ENCODE assay signal across 11 cellular contexts in the genomic region with DNA sequence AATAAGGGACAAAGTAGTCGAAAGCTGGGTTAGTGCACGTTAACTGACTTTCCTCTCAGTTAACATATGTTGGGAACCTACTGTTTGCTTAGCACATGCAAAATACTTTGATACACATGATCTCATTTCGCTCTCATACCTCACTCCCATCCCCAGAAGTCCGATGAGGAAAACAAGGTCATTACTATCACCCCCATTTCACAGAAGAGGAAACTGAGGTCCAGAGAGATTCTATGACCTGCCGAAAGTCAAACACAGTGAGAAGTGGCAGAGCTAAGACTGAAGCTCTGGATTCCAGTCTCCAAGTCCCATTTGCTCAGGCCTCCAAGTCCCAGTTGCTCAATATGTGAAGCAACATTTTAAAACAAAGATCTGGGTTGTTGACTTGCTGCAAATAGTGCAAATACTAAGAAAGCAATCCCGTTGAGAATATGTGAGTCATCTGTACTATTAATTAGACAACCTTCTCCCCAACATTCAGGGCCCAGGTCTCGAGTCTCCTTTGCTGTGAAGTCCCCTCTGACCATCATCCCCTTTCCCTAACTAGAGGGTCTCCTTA.
DNase-seq lines count a peak whose midpoint lies in the region; ATAC-seq and TF ChIP-seq lines count a peak whose summit lies in the region.
"Had no signal": no experiment of that assay in that cellular context is flagged by ENCODE, and none has a peak within 500 bp of the region (broad histone marks: within the 10 kb centered on the region; RNA-seq: fewer than 3 reads in every experiment).

No MANE protein-coding gene starts in this region.

- no peak for TF ChIP-seq CTCF in activated CD8-positive, alpha-beta T cell treated with anti-CD3 and anti-CD28 coated beads for 36 hours (IDR thresholded peaks at IDR 0.05)
- no peak for TF ChIP-seq CTCF in suprapubic skin (IDR thresholded peaks at IDR 0.05)
- no peak for TF ChIP-seq CTCF in WERI-Rb-1 (IDR thresholded peaks at IDR 0.05; ENCODE audit: low read depth, low read length)

- 70% methylated on average over 7 of the region's 7 CpGs for WGBS in suprapubic skin

- ATAC-seq in activated CD8-positive, alpha-beta T cell treated with anti-CD3 and anti-CD28 coated beads for 36 hours = no peak
- no peak for ATAC-seq in activated CD8-positive, alpha-beta T cell treated with anti-CD3 and anti-CD28 coated beads, Interleukin-2, amount 10 ng/mL, durations not matched to agents 7 days and 5 days
- peak; percentile 48 to 66 for ATAC-seq in left cardiac atrium

- H3K4me1 ChIP-seq in suprapubic skin = peaks cover 17% of the 10 kb centered on the region

- no peaks in the 10 kb centered on the region for H3K9me3 Mint-ChIP-seq in activated CD8-positive, alpha-beta T cell treated with anti-CD3 and anti-CD28 coated beads for 36 hours
- no peaks in the 10 kb centered on the region for H3K9me3 Mint-ChIP-seq in activated CD8-positive, alpha-beta T cell treated with anti-CD3 and anti-CD28 coated beads, Interleukin-2, amount 10 ng/mL, durations not matched to agents 7 days and 5 days (ENCODE audit: insufficient read depth)

- peaks cover 15% of the 10 kb centered on the region for H3K4me1 Mint-ChIP-seq in activated CD8-positive, alpha-beta T cell treated with anti-CD3 and anti-CD28 coated beads for 36 hours (ENCODE audit: low read depth)
- H3K4me1 Mint-ChIP-seq in activated CD8-positive, alpha-beta T cell treated with anti-CD3 and anti-CD28 coated beads, Interleukin-2, amount 10 ng/mL, durations not matched to agents 7 days and 5 days (ENCODE audit: low read depth) = peaks cover 18% of the 10 kb centered on the region

- H3K27ac ChIP-seq in suprapubic skin = peak overlapping the region; percentile 72
- no peak overlapping the region for H3K27ac ChIP-seq in WERI-Rb-1

- POLR2A ChIA-PET in activated CD8-positive, alpha-beta T cell treated with anti-CD3 and anti-CD28 coated beads for 36 hours (lab: Charles Lee) = interaction anchor here (0.8 kb wide), 1 partner anchor 39 kb away, joined by 3 read pairs; no protein-coding TSS in a partner anchor
- POLR2A ChIA-PET in activated CD8-positive, alpha-beta T cell treated with anti-CD3 and anti-CD28 coated beads, Interleukin-2, amount 10 ng/mL, durations not matched to agents 7 days and 5 days (lab: Charles Lee) = no interaction called here

- DNase-seq in activated CD8-positive, alpha-beta T cell treated with anti-CD3 and anti-CD28 coated beads for 36 hours = no peak
- DNase-seq in activated CD8-positive, alpha-beta T cell treated with anti-CD3 and anti-CD28 coated beads, Interleukin-2, amount 10 ng/mL, durations not matched to agents 7 days and 5 days = no peak
- DNase-seq in amniotic epithelial cell (ENCODE audit: low read depth) = peak; percentile 92
- no peak for DNase-seq in left cardiac atrium
- no peak for DNase-seq in suprapubic skin (ENCODE audit: low spot score in 2 of 2)
- DNase-seq in WERI-Rb-1 = no peak
- DNase-seq in NCI-H1048 (lab: John Stamatoyannopoulos, UW) = no peak
- no peak for DNase-seq in GF-D8 (lab: John Stamatoyannopoulos, UW)
- DNase-seq: NCI-H2171 had no signal

- H3K36me3 ChIP-seq in suprapubic skin (no peaks in the 10 kb centered on the region), WERI-Rb-1 (no peaks in the 10 kb centered on the region)
- H3K36me3 ChIP-seq: sigmoid colon had no signal

- intact Hi-C loops in activated CD8-positive, alpha-beta T cell treated with anti-CD3 and anti-CD28 coated beads for 36 hours (cut with micrococcal nuclease) = no loop called here
- intact Hi-C loops in left cardiac atrium (cut with DNase I) = no loop called here

- no peaks in the 10 kb centered on the region for H3K27me3 Mint-ChIP-seq in activated CD8-positive, alpha-beta T cell treated with anti-CD3 and anti-CD28 coated beads for 36 hours
- no peaks in the 10 kb centered on the region for H3K27me3 Mint-ChIP-seq in activated CD8-positive, alpha-beta T cell treated with anti-CD3 and anti-CD28 coated beads, Interleukin-2, amount 10 ng/mL, durations not matched to agents 7 days and 5 days (ENCODE audit: low read depth)

- TF ChIP-seq POLR2A in suprapubic skin (IDR thresholded peaks at IDR 0.05) = no peak

- H3K4me3 ChIP-seq in suprapubic skin (no peak overlapping the region), WERI-Rb-1 (ENCODE audit: low read depth, low read length) (no peak overlapping the region)
- H3K4me3 ChIP-seq: sigmoid colon had no signal

- H3K27me3 ChIP-seq in suprapubic skin = no peaks in the 10 kb centered on the region
- no peaks in the 10 kb centered on the region for H3K27me3 ChIP-seq in WERI-Rb-1 (ENCODE audit: insufficient read depth, low read depth, severe bottlenecking)
- H3K27me3 ChIP-seq: sigmoid colon had no signal

- CTCF ChIA-PET in activated CD8-positive, alpha-beta T cell treated with anti-CD3 and anti-CD28 coated beads for 36 hours (lab: Charles Lee) = interaction anchor here (1.3 to 1.4 kb wide), 2 partner anchors 95 to 383 kb away, joined by 3 to 4 read pairs; no protein-coding TSS in a partner anchor
- CTCF ChIA-PET in activated CD8-positive, alpha-beta T cell treated with anti-CD3 and anti-CD28 coated beads, Interleukin-2, amount 10 ng/mL, durations not matched to agents 7 days and 5 days (lab: Charles Lee) = no interaction called here

- peak overlapping the region; percentile 80 for H3K27ac Mint-ChIP-seq in activated CD8-positive, alpha-beta T cell treated with anti-CD3 and anti-CD28 coated beads for 36 hours
- H3K27ac Mint-ChIP-seq in activated CD8-positive, alpha-beta T cell treated with anti-CD3 and anti-CD28 coated beads, Interleukin-2, amount 10 ng/mL, durations not matched to agents 7 days and 5 days = no peak overlapping the region
- H3K27ac Mint-ChIP-seq: B cell had no signal

- no peak overlapping the region for H3K4me3 Mint-ChIP-seq in activated CD8-positive, alpha-beta T cell treated with anti-CD3 and anti-CD28 coated beads for 36 hours
- H3K4me3 Mint-ChIP-seq in activated CD8-positive, alpha-beta T cell treated with anti-CD3 and anti-CD28 coated beads, Interleukin-2, amount 10 ng/mL, durations not matched to agents 7 days and 5 days = no peak overlapping the region
- H3K4me3 Mint-ChIP-seq: B cell had no signal

- no peak for TF ChIP-seq EP300 in suprapubic skin (IDR thresholded peaks at IDR 0.05)

- H3K9me3 ChIP-seq in suprapubic skin = no peaks in the 10 kb centered on the region
- no peaks in the 10 kb centered on the region for H3K9me3 ChIP-seq in WERI-Rb-1 (ENCODE audit: severe bottlenecking)
- H3K9me3 ChIP-seq: sigmoid colon had no signal

- H3K36me3 Mint-ChIP-seq in activated CD8-positive, alpha-beta T cell treated with anti-CD3 and anti-CD28 coated beads for 36 hours (ENCODE audit: low read depth) = peaks cover 6% of the 10 kb centered on the region
- peaks cover 1% of the 10 kb centered on the region for H3K36me3 Mint-ChIP-seq in activated CD8-positive, alpha-beta T cell treated with anti-CD3 and anti-CD28 coated beads, Interleukin-2, amount 10 ng/mL, durations not matched to agents 7 days and 5 days (ENCODE audit: low read depth)

Comparison
In these comparisons a context has a peak if more than half of its experiments do, and no peak if none do; other contexts are left out.
1. ATAC-seq: peak in left cardiac atrium (2 of 2); none in activated CD8-positive, alpha-beta T cell treated with anti-CD3 and anti-CD28 coated beads for 36 hours (single experiment) and activated CD8-positive, alpha-beta T cell treated with anti-CD3 and anti-CD28 coated beads, Interleukin-2, amount 10 ng/mL, durations not matched to agents 7 days and 5 days (single experiment).